8 cellular contexts compared by ENCODE assay signal in genomic region chr6:128519931-128520435, GRCh38. TPM values are rescaled to one million over a fixed set of nuclear protein-coding genes. Genes with fewer than 3 reads are reported as not detected.
A peak's percentile ranks its signal among the peaks of the same experiment; 100 is the strongest.
DNase-seq lines count a peak whose midpoint lies in the region; ATAC-seq and TF ChIP-seq lines count a peak whose summit lies in the region.

No MANE protein-coding gene starts in this region.

- H3K4me1 Mint-ChIP-seq in activated CD4-positive, alpha-beta T cell treated with anti-CD3 and anti-CD28 coated beads for 36 hours: peaks cover 18% of the 10 kb centered on the region

- H3K27ac ChIP-seq in duodenal mucosa (ENCODE audit: low read depth, low read length): peak overlapping the region; percentile 86

- CTCF ChIA-PET in BJ (lab: Yijun Ruan, JAX): interaction anchor here (0.9 to 2.1 kb wide), 12 partner anchors 15 to 783 kb away, joined by 3 to 8 read pairs (median 4); no protein-coding TSS in a partner anchor
- CTCF ChIA-PET in activated CD4-positive, alpha-beta T cell treated with anti-CD3 and anti-CD28 coated beads for 36 hours (lab: Charles Lee): interaction anchor here (0.5 to 1.7 kb wide), 9 partner anchors 12 to 1051 kb away, joined by 3 to 8 read pairs (median 3); no protein-coding TSS in a partner anchor

- H3K4me3 ChIP-seq in BJ (ENCODE audit: low read depth, low read length) (peak overlapping the region; percentile 70), duodenal mucosa (ENCODE audit: low read depth in 1 of 2, low read length in 2 of 2) (peak overlapping the region; percentile 93 to 97)

- peaks cover 32% of the 10 kb centered on the region for H3K27me3 Mint-ChIP-seq in activated CD4-positive, alpha-beta T cell treated with anti-CD3 and anti-CD28 coated beads for 36 hours

- intact Hi-C loops in activated CD4-positive, alpha-beta T cell treated with anti-CD3 and anti-CD28 coated beads for 36 hours (cut with DNase I, micrococcal nuclease): loop anchor here (2.0 to 10.0 kb wide), 9 partner anchors 137 to 1177 kb away; partner anchors contain the start of gene ECHDC1 (in 1 of the 2)

- H3K36me3 Mint-ChIP-seq in activated CD4-positive, alpha-beta T cell treated with anti-CD3 and anti-CD28 coated beads for 36 hours (ENCODE audit: low read depth): no peaks in the 10 kb centered on the region

- no peak for DNase-seq in BJ (ENCODE audit: low read depth)
- peak; percentile 59 for DNase-seq in activated CD4-positive, alpha-beta T cell treated with anti-CD3 and anti-CD28 coated beads for 36 hours
- peak; percentile 70 for DNase-seq in medulla oblongata (ENCODE audit: extremely low spot score)
- peak; percentile 7 to 20 for DNase-seq in stimulated activated CD8-positive, alpha-beta memory T cell treated with anti-CD3 and anti-CD28 coated beads, Interleukin-15, amount 100 ng/mL, for 4 hours (ENCODE audit: low read depth in 2 of 2)
- DNase-seq in cerebellar cortex (ENCODE audit: low spot score): no peak

- TF ChIP-seq CTCF in BJ (IDR thresholded peaks at IDR 0.05; ENCODE audit: insufficient read depth, low read depth, low read length): no peak

- ATAC-seq in GM19452 (IDR thresholded peaks at IDR 0.05; ENCODE audit: unreplicated experiment) (peak; percentile 27), HG03460 (IDR thresholded peaks at IDR 0.05; ENCODE audit: unreplicated experiment) (peak; percentile 20)
- ATAC-seq in activated CD4-positive, alpha-beta T cell treated with anti-CD3 and anti-CD28 coated beads for 36 hours: peak; percentile 45

- H3K36me3 ChIP-seq in BJ (ENCODE audit: control insufficient read depth, insufficient read depth, low read length): no peaks in the 10 kb centered on the region
- H3K36me3 ChIP-seq in duodenal mucosa (ENCODE audit: control insufficient read depth in 1 of 2, insufficient read depth in 2 of 2, low read length in 2 of 2): no peaks in the 10 kb centered on the region

- peaks cover 14 to 23% of the 10 kb centered on the region in 2 donors for H3K4me1 ChIP-seq in duodenal mucosa (ENCODE audit: control insufficient read depth in 1 of 2, insufficient read depth in 2 of 2, low read length in 2 of 2)

- peak overlapping the region; percentile 66 for H3K27ac Mint-ChIP-seq in activated CD4-positive, alpha-beta T cell treated with anti-CD3 and anti-CD28 coated beads for 36 hours

- H3K27me3 ChIP-seq in BJ (ENCODE audit: control insufficient read depth, insufficient read depth, low read length): no peaks in the 10 kb centered on the region
- peaks cover 0 to 7% of the 10 kb centered on the region in 2 donors for H3K27me3 ChIP-seq in duodenal mucosa (ENCODE audit: control insufficient read depth in 1 of 2, insufficient read depth in 2 of 2, low read length in 2 of 2)

- peak overlapping the region; percentile 90 for H3K4me3 Mint-ChIP-seq in activated CD4-positive, alpha-beta T cell treated with anti-CD3 and anti-CD28 coated beads for 36 hours

- H3K9me3 Mint-ChIP-seq in activated CD4-positive, alpha-beta T cell treated with anti-CD3 and anti-CD28 coated beads for 36 hours (ENCODE audit: low read depth): no peaks in the 10 kb centered on the region

- H3K9me3 ChIP-seq in duodenal mucosa (ENCODE audit: control insufficient read depth in 1 of 2, low read length in 2 of 2): no peaks in the 10 kb centered on the region

- peak overlapping the region; percentile 80 to 95 for H3K9ac ChIP-seq in duodenal mucosa (ENCODE audit: low read depth in 1 of 2, low read length in 2 of 2)

- POLR2A ChIA-PET in BJ (lab: Charles Lee): interaction anchor here (0.6 kb wide), 1 partner anchor 601 kb away, joined by 4 read pairs; no protein-coding TSS in a partner anchor
- POLR2A ChIA-PET in activated CD4-positive, alpha-beta T cell treated with anti-CD3 and anti-CD28 coated beads for 36 hours (lab: Charles Lee): interaction anchor here (1.2 kb wide), 1 partner anchor 21 kb away, joined by 3 read pairs; no protein-coding TSS in a partner anchor

RNA-seq across cellular contexts. Expression of gene PTPRK, which starts 0.4 kb away (rescaled TPM):
- 18.5 and 31.4 TPM in 2 replicates for polyA plus RNA-seq in BJ (2011; rRNA removed)
- 63.9 and 76.9 TPM in 2 replicates for polyA minus RNA-seq in BJ (2011; rRNA and poly(A)+ RNA removed)
- total RNA-seq in activated CD4-positive, alpha-beta T cell treated with anti-CD3 and anti-CD28 coated beads for 36 hours: 1 to 10 TPM; 4.1 to 5.0 TPM

Comparison
In these comparisons a context has a peak if more than half of its experiments do, and no peak if none do; other contexts are left out.
1. DNase-seq: peak in activated CD4-positive, alpha-beta T cell treated with anti-CD3 and anti-CD28 coated beads for 36 hours (single experiment), medulla oblongata (single experiment) and stimulated activated CD8-positive, alpha-beta memory T cell treated with anti-CD3 and anti-CD28 coated beads, Interleukin-15, amount 100 ng/mL, for 4 hours (2 of 2); none in BJ (single experiment) and cerebellar cortex (single experiment).
2. Peak in every context shown above with its lines, with median percentiles within 50 percentile points of each other: ATAC-seq.